Comparison of ENCODE assay signal across 8 cellular contexts in the genomic region with DNA sequence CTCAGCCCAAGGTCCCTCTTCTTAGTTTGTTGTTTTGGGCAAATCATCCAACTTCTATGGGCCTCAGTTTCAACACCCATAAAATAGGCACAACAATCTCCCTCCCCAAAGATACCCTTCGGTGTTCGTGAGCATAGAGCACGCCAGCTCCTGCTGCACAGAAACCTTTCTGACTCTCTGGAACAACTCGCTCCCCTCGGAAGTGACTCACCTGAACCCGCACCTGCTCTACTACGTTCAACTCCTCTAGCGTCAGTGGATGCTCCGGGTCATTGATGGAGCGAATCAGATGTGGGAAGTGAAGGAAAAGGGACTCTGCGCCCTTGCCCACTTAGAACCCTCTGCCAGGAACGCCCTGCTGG. TPM values are rescaled to one million over a fixed set of nuclear protein-coding genes. Genes with fewer than 3 reads are reported as not detected.
DNase-seq lines count a peak whose midpoint lies in the region; ATAC-seq lines count a peak whose summit lies in the region.

No MANE protein-coding gene starts in this region.

- peaks cover 15% of the 10 kb centered on the region for H3K27me3 ChIP-seq in iPS-15b (ENCODE audit: control insufficient read depth, insufficient read depth, low read length)

- DNase-seq in HPDE6-E6E7 (ENCODE audit: extremely low spot score) = peak; percentile 77
- peak; percentile 62 to 69 for DNase-seq in activated T-cell treated with anti-CD3 and anti-CD28 coated beads, Interleukin-2, amount 50 U/mL, for 72 hours
- peak in 3 of 4 experiments; percentile 23 to 41 (median 32) for DNase-seq in stimulated activated CD4-positive, alpha-beta T cell treated with anti-CD3 and anti-CD28 coated beads, Interleukin-1b, Interleukin-23, amount 100 ng/mL, for 24 hours (ENCODE audit: low read depth in 4 of 4, low spot score in 1 of 4)
- no peak for DNase-seq in CD1c-positive myeloid dendritic cell (ENCODE audit: extremely low spot score)
- no peak for DNase-seq in cerebellar nuclear complex (lab: John Stamatoyannopoulos, UW)

- H3K4me3 Mint-ChIP-seq in activated T-cell treated with anti-CD3 and anti-CD28 coated beads, Interleukin-2, amount 50 U/mL, for 72 hours = peak overlapping the region; percentile 91 to 100

- H3K36me3 Mint-ChIP-seq in activated T-cell treated with anti-CD3 and anti-CD28 coated beads, Interleukin-2, amount 50 U/mL, for 72 hours (ENCODE audit: insufficient read depth in 2 of 2) = peaks cover 9 to 17% of the 10 kb centered on the region in 2 donors

- H3K27me3 Mint-ChIP-seq in activated T-cell treated with anti-CD3 and anti-CD28 coated beads, Interleukin-2, amount 50 U/mL, for 72 hours (ENCODE audit: low read depth) = no peaks in the 10 kb centered on the region

- peak overlapping the region; percentile 96 for H3K27ac Mint-ChIP-seq in activated T-cell treated with anti-CD3 and anti-CD28 coated beads, Interleukin-2, amount 50 U/mL, for 72 hours

- peaks cover 50% of the 10 kb centered on the region for H3K4me1 Mint-ChIP-seq in activated T-cell treated with anti-CD3 and anti-CD28 coated beads, Interleukin-2, amount 50 U/mL, for 72 hours (ENCODE audit: low read depth)

- ATAC-seq in GM18502 (IDR thresholded peaks at IDR 0.05; ENCODE audit: poor library complexity, unreplicated experiment) (peak; percentile 8), GM18861 (IDR thresholded peaks at IDR 0.05; ENCODE audit: unreplicated experiment) (no peak)
- peak; percentile 77 to 78 for ATAC-seq in activated T-cell treated with anti-CD3 and anti-CD28 coated beads, Interleukin-2, amount 50 U/mL, for 72 hours (replicated peaks in 1 of 2)

- H3K36me3 ChIP-seq in iPS-15b (ENCODE audit: control insufficient read depth, insufficient read depth, low read length) = peaks cover 6% of the 10 kb centered on the region

- peak overlapping the region; percentile 96 for H3K4me3 ChIP-seq in iPS-15b (ENCODE audit: low read depth, low read length)

- no peaks in the 10 kb centered on the region for H3K4me1 ChIP-seq in iPS-15b (ENCODE audit: control insufficient read depth, insufficient read depth, low read length)

- no peaks in the 10 kb centered on the region for H3K9me3 ChIP-seq in iPS-15b (ENCODE audit: control insufficient read depth, insufficient read depth, low read length)

- H3K9me3 Mint-ChIP-seq in activated T-cell treated with anti-CD3 and anti-CD28 coated beads, Interleukin-2, amount 50 U/mL, for 72 hours = no peaks in the 10 kb centered on the region

- peak overlapping the region; percentile 70 for H3K9ac ChIP-seq in iPS-15b (ENCODE audit: low read depth, low read length)

RNA-seq across cellular contexts. Expression of gene CIAO2B, which starts 0.4 kb away (rescaled TPM):
- total RNA-seq in activated T-cell treated with anti-CD3 and anti-CD28 coated beads, Interleukin-2, amount 50 U/mL, for 72 hours = 100 to 1,000 TPM; 145 to 167 TPM

RNA-seq across cellular contexts. Expression of gene CES2, which starts 1.6 kb away (rescaled TPM):
- 10 to 100 TPM; 28.7 to 33.3 TPM for total RNA-seq in activated T-cell treated with anti-CD3 and anti-CD28 coated beads, Interleukin-2, amount 50 U/mL, for 72 hours

RNA-seq across cellular contexts. Expression of gene RRAD, which starts 8.4 kb away (rescaled TPM):
- total RNA-seq in activated T-cell treated with anti-CD3 and anti-CD28 coated beads, Interleukin-2, amount 50 U/mL, for 72 hours = 1 to 10 TPM; 1.6 to 3.1 TPM

RNA-seq across cellular contexts. Expression of gene CDH16, which starts 15.1 kb away (rescaled TPM):
- total RNA-seq in activated T-cell treated with anti-CD3 and anti-CD28 coated beads, Interleukin-2, amount 50 U/mL, for 72 hours = not detected

RNA-seq across cellular contexts. Expression of gene CES3, which starts 27.3 kb away (rescaled TPM):
- total RNA-seq in activated T-cell treated with anti-CD3 and anti-CD28 coated beads, Interleukin-2, amount 50 U/mL, for 72 hours = 10 to 100 TPM in 1 of 2 donors, 1 to 10 TPM in 1; 6.9 to 11.5 TPM

Comparison
In these comparisons a context has a peak if more than half of its experiments do, and no peak if none do; other contexts are left out.
1. DNase-seq: peak in HPDE6-E6E7 (single experiment), activated T-cell treated with anti-CD3 and anti-CD28 coated beads, Interleukin-2, amount 50 U/mL, for 72 hours (2 of 2) and stimulated activated CD4-positive, alpha-beta T cell treated with anti-CD3 and anti-CD28 coated beads, Interleukin-1b, Interleukin-23, amount 100 ng/mL, for 24 hours (3 of 4); none in CD1c-positive myeloid dendritic cell (single experiment) and cerebellar nuclear complex (0 of 2).